Comparison of ENCODE assay signal across 29 cellular contexts in the genomic region with DNA sequence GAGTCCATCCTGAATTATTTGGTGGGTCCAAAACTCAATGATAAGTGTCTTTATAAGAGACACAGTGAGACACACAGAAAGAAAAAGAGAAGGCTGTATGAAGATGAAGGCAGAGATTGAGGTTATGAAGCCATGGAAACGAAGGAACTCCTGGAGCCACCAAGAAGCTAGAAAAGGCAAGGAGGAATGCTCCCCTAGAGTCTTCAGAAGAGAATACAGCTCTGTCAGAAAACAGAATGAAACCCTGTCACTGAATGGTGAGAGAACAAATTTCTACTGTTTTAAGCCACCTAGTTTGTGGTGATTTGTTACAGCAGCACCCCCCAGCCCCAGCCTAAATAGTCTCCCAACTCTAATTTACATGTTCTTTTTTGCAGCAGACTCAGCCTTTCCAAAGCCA.
"Had no signal": no experiment of that assay in that cellular context is flagged by ENCODE, and none has a peak within 500 bp of the region (broad histone marks: within the 10 kb centered on the region; RNA-seq: fewer than 3 reads in every experiment).

No MANE protein-coding gene starts in this region.

- H3K4me3 ChIP-seq: pancreas, psoas muscle, right lobe of liver, sigmoid colon, suprapubic skin, testis, tibial artery, transverse colon, upper lobe of right lung, uterus had no signal

- H3K9me3 ChIP-seq: neutrophil, pancreas, psoas muscle, right lobe of liver, sigmoid colon, testis, tibial artery, transverse colon, upper lobe of right lung, uterus had no signal

- H3K36me3 ChIP-seq: neutrophil, pancreas, right lobe of liver, sigmoid colon, suprapubic skin, tibial artery, transverse colon, upper lobe of right lung, uterus had no signal

- H3K27me3 ChIP-seq: neutrophil, pancreas, right lobe of liver, sigmoid colon, suprapubic skin, testis, tibial artery, transverse colon, upper lobe of right lung, uterus had no signal

- H3K4me1 Mint-ChIP-seq: naive thymus-derived CD4-positive, alpha-beta T cell; natural killer cell; stimulated activated effector memory CD8-positive, alpha-beta T cell treated with anti-CD3 and anti-CD28 coated beads, Interleukin-12 subunit alpha, Interleukin-12 subunit beta, amount 100 ng/mL, for 72 hours; stimulated activated naive B cell treated with anti-CD40 and anti-IgM and Interleukin-4, amounts not matched to agents 10 μg/mL and 1 μg/mL and 100 μg/mL, for 72 hours; stimulated activated naive CD8-positive, alpha-beta T cell treated with anti-CD3 and anti-CD28 coated beads, Interleukin-15, amount 100 ng/mL, for 72 hours had no signal

- H3K36me3 Mint-ChIP-seq: naive thymus-derived CD4-positive, alpha-beta T cell; stimulated activated effector memory CD8-positive, alpha-beta T cell treated with anti-CD3 and anti-CD28 coated beads, Interleukin-12 subunit alpha, Interleukin-12 subunit beta, amount 100 ng/mL, for 72 hours; stimulated activated naive B cell treated with anti-CD40 and anti-IgM and Interleukin-4, amounts not matched to agents 10 μg/mL and 1 μg/mL and 100 μg/mL, for 72 hours had no signal

- H3K27ac Mint-ChIP-seq: naive thymus-derived CD4-positive, alpha-beta T cell; natural killer cell; nephron; progenitor cell of endocrine pancreas; stimulated activated effector memory CD8-positive, alpha-beta T cell treated with anti-CD3 and anti-CD28 coated beads, Interleukin-12 subunit alpha, Interleukin-12 subunit beta, amount 100 ng/mL, for 72 hours; stimulated activated naive B cell treated with anti-CD40 and anti-IgM and Interleukin-4, amounts not matched to agents 10 μg/mL and 1 μg/mL and 100 μg/mL, for 72 hours; stimulated activated naive CD8-positive, alpha-beta T cell treated with anti-CD3 and anti-CD28 coated beads, Interleukin-15, amount 100 ng/mL, for 72 hours; type B pancreatic cell had no signal

- DNase-seq: naive thymus-derived CD4-positive, alpha-beta T cell; natural killer cell; nucleus accumbens; pancreas; posterior cingulate gyrus; psoas muscle; right cardiac atrium; right lobe of liver; sigmoid colon; small intestine; stimulated activated CD4-positive, alpha-beta T cell treated with anti-CD3 and anti-CD28 coated beads, Interleukin-15, amount 100 ng/mL, for 24 hours; stimulated activated CD4-positive, alpha-beta T cell treated with anti-CD3 and anti-CD28 coated beads, Interleukin-2, amount 100 ng/mL, for 24 hours; stimulated activated CD4-positive, alpha-beta T cell treated with anti-CD3 and anti-CD28 coated beads, Interleukin-2, amount 100 ng/mL, for 48 hours; stimulated activated CD4-positive, alpha-beta T cell treated with anti-CD3 and anti-CD28 coated beads, Interleukin-4, amount 100 ng/mL, for 24 hours; stimulated activated naive B cell treated with anti-CD40 and anti-IgM and Interleukin-4, amounts not matched to agents 10 μg/mL and 1 μg/mL and 100 μg/mL, for 72 hours; stimulated activated naive CD8-positive, alpha-beta T cell treated with anti-CD3 and anti-CD28 coated beads, Interleukin-15, amount 100 ng/mL, for 72 hours; stimulated activated naive CD8-positive, alpha-beta T cell treated with anti-CD3 and anti-CD28 coated beads, Interleukin-15, Interleukin-2, amounts not matched to agents 100 U/mL and 50 U/mL, for 24 hours; substantia nigra; testis; tibial artery; transverse colon; upper lobe of right lung; uterus had no signal

- H3K9me3 Mint-ChIP-seq: type B pancreatic cell had no signal

- H3K27me3 Mint-ChIP-seq: naive thymus-derived CD4-positive, alpha-beta T cell; progenitor cell of endocrine pancreas; stimulated activated naive B cell treated with anti-CD40 and anti-IgM and Interleukin-4, amounts not matched to agents 10 μg/mL and 1 μg/mL and 100 μg/mL, for 72 hours; stimulated activated naive CD8-positive, alpha-beta T cell treated with anti-CD3 and anti-CD28 coated beads, Interleukin-15, amount 100 ng/mL, for 72 hours had no signal

- H3K27ac ChIP-seq: neutrophil, pancreas, psoas muscle, right lobe of liver, sigmoid colon, suprapubic skin, testis, tibial artery, transverse colon, upper lobe of right lung, uterus had no signal

- H3K4me3 Mint-ChIP-seq: naive thymus-derived CD4-positive, alpha-beta T cell; natural killer cell; nephron; stimulated activated effector memory CD8-positive, alpha-beta T cell treated with anti-CD3 and anti-CD28 coated beads, Interleukin-12 subunit alpha, Interleukin-12 subunit beta, amount 100 ng/mL, for 72 hours; stimulated activated naive B cell treated with anti-CD40 and anti-IgM and Interleukin-4, amounts not matched to agents 10 μg/mL and 1 μg/mL and 100 μg/mL, for 72 hours; stimulated activated naive CD8-positive, alpha-beta T cell treated with anti-CD3 and anti-CD28 coated beads, Interleukin-15, amount 100 ng/mL, for 72 hours; type B pancreatic cell had no signal

- H3K4me1 ChIP-seq: pancreas, psoas muscle, right lobe of liver, sigmoid colon, suprapubic skin, testis, tibial artery, transverse colon, upper lobe of right lung had no signal
